In the genomic region with DNA sequence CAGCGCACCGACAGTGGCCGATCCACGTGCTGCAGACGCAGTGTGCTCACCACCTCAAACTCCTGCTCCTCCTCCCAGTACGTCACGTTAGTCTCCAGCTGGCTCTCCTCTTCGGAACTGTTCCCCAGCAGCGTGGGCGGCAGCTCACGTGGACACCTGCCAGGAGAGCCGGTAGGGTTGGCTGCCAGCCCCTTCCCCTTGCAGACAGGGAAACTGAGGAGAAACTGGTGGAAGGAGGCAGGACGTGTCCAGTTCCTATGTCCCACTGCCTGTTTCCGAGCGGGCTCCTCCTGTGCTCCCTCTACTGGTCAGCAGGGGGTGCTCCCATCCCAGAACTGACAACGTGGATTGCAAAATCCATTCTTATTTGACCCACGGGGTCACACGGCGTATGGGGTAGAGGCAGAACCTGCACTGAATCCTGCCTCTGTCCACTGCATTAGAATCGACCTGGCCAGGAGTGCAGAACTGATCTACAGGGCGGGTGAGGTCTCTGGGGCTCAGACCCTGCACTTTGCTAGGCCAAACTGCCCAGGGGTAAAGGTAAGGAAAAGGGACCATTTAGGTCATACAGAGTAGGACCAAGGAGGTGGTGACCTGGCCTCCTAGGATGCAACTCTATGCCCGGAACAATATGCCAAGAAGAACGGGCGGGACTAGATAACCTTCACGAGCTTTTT, we compare ENCODE assay signal across 8 cellular contexts. TPM values are rescaled to one million over a fixed set of nuclear protein-coding genes. Genes with fewer than 3 reads are reported as not detected.
A peak's percentile ranks its signal among the peaks of the same experiment; 100 is the strongest.
DNase-seq lines count a peak whose midpoint lies in the region; ATAC-seq and TF ChIP-seq lines count a peak whose summit lies in the region.

No MANE protein-coding gene starts in this region.

- H3K4me3 ChIP-seq in choroid plexus epithelial cell (ENCODE audit: low read depth, low read length) (no peak overlapping the region), liver (ENCODE audit: low read depth in 1 of 3, low read length in 3 of 3) (peak overlapping the region in 1 of 3 donors; percentile 30)

- H3K9ac ChIP-seq in liver (ENCODE audit: low read depth in 1 of 2, low read length in 2 of 2), result no peak overlapping the region

- TF ChIP-seq RAD21 in liver (IDR thresholded peaks at IDR 0.05), result peak; percentile 99

- H3K27me3 ChIP-seq in liver (ENCODE audit: control insufficient read depth in 4 of 4, insufficient read depth in 4 of 4, low read length in 3 of 4), result no peaks in the 10 kb centered on the region

- no peaks in the 10 kb centered on the region for H3K9me3 ChIP-seq in liver (ENCODE audit: control insufficient read depth in 4 of 4, low read length in 3 of 4)

- H3K4me1 ChIP-seq in liver (ENCODE audit: control insufficient read depth in 4 of 4, insufficient read depth in 4 of 4, low read length in 3 of 4), result peaks cover 0 to 29% (median 20%) of the 10 kb centered on the region in 4 donors

- TF ChIP-seq CTCF in VCaP (conservative IDR thresholded peaks at IDR 0.05) (peak; percentile 92), choroid plexus epithelial cell (conservative IDR thresholded peaks at IDR 0.05; ENCODE audit: low read depth, low read length) (peak; percentile 98), liver (IDR thresholded peaks at IDR 0.05; ENCODE audit: low read depth, low read length, missing input control) (peak; percentile 96)

- DNase-seq in AML-193 (lab: John Stamatoyannopoulos, UW) (peak; percentile 34 to 67), LoVo (ENCODE audit: low spot score) (peak; percentile 72), choroid plexus epithelial cell (ENCODE audit: low read depth) (peak; percentile 88)
- peak; percentile 44 for DNase-seq in stimulated activated CD4-positive, alpha-beta T cell treated with anti-CD3 and anti-CD28 coated beads, Interleukin-4, amount 100 ng/mL, for 24 hours

- no peak overlapping the region; the same call in 1 of the 2 replicates for H3K27ac ChIP-seq in VCaP
- peak overlapping the region; percentile 65 to 66 for H3K27ac ChIP-seq in liver (ENCODE audit: low read depth in 1 of 2, low read length in 2 of 2)

- WGBS in liver, result 19% methylated on average over 25 of the region's 25 CpGs

- H3K36me3 ChIP-seq in liver (ENCODE audit: control insufficient read depth in 4 of 4, insufficient read depth in 3 of 4, low read depth in 1 of 4, low read length in 3 of 4), result peaks cover 0 to 2% (median 0%) of the 10 kb centered on the region in 4 donors

- ATAC-seq in GM18511 (IDR thresholded peaks at IDR 0.05; ENCODE audit: unreplicated experiment), result peak; percentile 71
- no peak for ATAC-seq in GM18502 (IDR thresholded peaks at IDR 0.05; ENCODE audit: poor library complexity, unreplicated experiment)

TF ChIP-seq in liver, 16 proteins besides CTCF, POLR2A, EP300 and RAD21:
- peak; percentile 58 to 85 for TF ChIP-seq RXRA (IDR thresholded peaks at IDR 0.05)
- no peak for TF ChIP-seq FOXA1 (IDR thresholded peaks at IDR 0.05)
- TF ChIP-seq, protein P1, sequence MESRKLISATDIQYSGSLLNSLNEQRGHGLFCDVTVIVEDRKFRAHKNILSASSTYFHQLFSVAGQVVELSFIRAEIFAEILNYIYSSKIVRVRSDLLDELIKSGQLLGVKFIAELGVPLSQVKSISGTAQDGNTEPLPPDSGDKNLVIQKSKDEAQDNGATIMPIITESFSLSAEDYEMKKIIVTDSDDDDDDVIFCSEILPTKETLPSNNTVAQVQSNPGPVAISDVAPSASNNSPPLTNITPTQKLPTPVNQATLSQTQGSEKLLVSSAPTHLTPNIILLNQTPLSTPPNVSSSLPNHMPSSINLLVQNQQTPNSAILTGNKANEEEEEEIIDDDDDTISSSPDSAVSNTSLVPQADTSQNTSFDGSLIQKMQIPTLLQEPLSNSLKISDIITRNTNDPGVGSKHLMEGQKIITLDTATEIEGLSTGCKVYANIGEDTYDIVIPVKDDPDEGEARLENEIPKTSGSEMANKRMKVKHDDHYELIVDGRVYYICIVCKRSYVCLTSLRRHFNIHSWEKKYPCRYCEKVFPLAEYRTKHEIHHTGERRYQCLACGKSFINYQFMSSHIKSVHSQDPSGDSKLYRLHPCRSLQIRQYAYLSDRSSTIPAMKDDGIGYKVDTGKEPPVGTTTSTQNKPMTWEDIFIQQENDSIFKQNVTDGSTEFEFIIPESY (IDR thresholded peaks at IDR 0.05), result no peak
- no peak for TF ChIP-seq HNF4G (IDR thresholded peaks at IDR 0.05)
- peak; percentile 32 to 61 for TF ChIP-seq HNF4A (conservative IDR thresholded peaks at IDR 0.05)
- peak; percentile 45 for TF ChIP-seq SP1 (IDR thresholded peaks at IDR 0.05)
- no peak for TF ChIP-seq YY1 (IDR thresholded peaks at IDR 0.05)
- no peak for TF ChIP-seq JUND (IDR thresholded peaks at IDR 0.05)
- TF ChIP-seq, protein P2, sequence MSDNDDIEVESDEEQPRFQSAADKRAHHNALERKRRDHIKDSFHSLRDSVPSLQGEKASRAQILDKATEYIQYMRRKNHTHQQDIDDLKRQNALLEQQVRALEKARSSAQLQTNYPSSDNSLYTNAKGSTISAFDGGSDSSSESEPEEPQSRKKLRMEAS (IDR thresholded peaks at IDR 0.05), result no peak
- peak; percentile 15 for TF ChIP-seq FOXA2 (IDR thresholded peaks at IDR 0.05)
- TF ChIP-seq TAF1 (conservative IDR thresholded peaks at IDR 0.05), result no peak
- peak; percentile 55 for TF ChIP-seq REST (IDR thresholded peaks at IDR 0.05)
- peak; percentile 58 to 97 for TF ChIP-seq EGR1 (IDR thresholded peaks at IDR 0.05; ENCODE audit: low read depth in 2 of 2)
- TF ChIP-seq ATF3 (IDR thresholded peaks at IDR 0.05), result no peak
- no peak for TF ChIP-seq GABPA (IDR thresholded peaks at IDR 0.05 in 1 of 2, conservative IDR thresholded peaks at IDR 0.05 in 1 of 2)
- peak; percentile 97 for TF ChIP-seq NR2F2 (IDR thresholded peaks at IDR 0.05)
TF ChIP-seq in liver: peak in this region for 7.

RNA-seq across cellular contexts. Expression of gene PDGFRB, which starts 25.7 kb away (rescaled TPM):
- total RNA-seq in liver, result 10 to 100 TPM; 10.6 to 13.1 TPM
- polyA plus RNA-seq in liver, result 1 to 10 TPM; 5.2 to 6.1 TPM

RNA-seq across cellular contexts. Expression of gene CDX1, which starts 36.6 kb away (rescaled TPM):
- total RNA-seq in liver, result not detected
- not detected for polyA plus RNA-seq in liver

RNA-seq across cellular contexts. Expression of gene CSF1R, which starts 43.6 kb away (rescaled TPM):
- 10 to 100 TPM; 26.4 to 46.2 TPM for total RNA-seq in liver
- polyA plus RNA-seq in liver, result 10 to 100 TPM in 1 of 2 donors, 1 to 10 TPM in 1; 5.4 to 17.9 TPM

RNA-seq across cellular contexts. Expression of gene SLC6A7, which starts 59.9 kb away (rescaled TPM):
- not detected for total RNA-seq in liver
- not detected for polyA plus RNA-seq in liver
